Comparison of ENCODE assay signal across 15 cellular contexts in the genomic region with DNA sequence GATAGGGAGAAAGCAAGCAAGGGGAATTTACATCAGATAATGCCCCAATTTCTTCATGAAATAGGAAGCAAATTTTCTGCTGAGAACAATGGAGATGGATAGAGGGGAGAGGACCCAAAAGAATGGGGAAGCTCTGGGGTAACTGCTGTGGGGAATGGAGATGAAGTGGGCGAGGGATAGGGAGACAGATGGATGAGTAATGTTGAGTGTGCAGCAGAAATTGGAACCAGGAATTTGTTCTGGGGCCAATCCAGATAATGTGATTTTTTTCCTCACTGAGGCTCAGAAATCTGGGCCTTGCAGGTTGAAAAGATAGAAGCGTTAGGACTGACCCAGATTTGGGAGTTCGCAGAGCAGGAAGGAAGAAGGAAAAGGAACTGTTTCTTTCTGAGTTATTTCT. TPM values are rescaled to one million over a fixed set of nuclear protein-coding genes. Genes with fewer than 3 reads are reported as not detected.
A peak's percentile ranks its signal among the peaks of the same experiment; 100 is the strongest.
DNase-seq lines count a peak whose midpoint lies in the region; ATAC-seq and TF ChIP-seq lines count a peak whose summit lies in the region.
"Had no signal": no experiment of that assay in that cellular context is flagged by ENCODE, and none has a peak within 500 bp of the region (broad histone marks: within the 10 kb centered on the region; RNA-seq: fewer than 3 reads in every experiment).

No MANE protein-coding gene starts in this region.

- H2BK15ac ChIP-seq in neuronal stem cell (ENCODE audit: low read length), result no peak overlapping the region

- no TSS peak for BruUV-seq in PC-3 (replicated peaks; lab: Mats Ljungman, UMichigan)

- no peak overlapping the region for H4K8ac ChIP-seq in neuronal stem cell (ENCODE audit: low read depth, low read length)

- DNase-seq in CD1c-positive myeloid dendritic cell (ENCODE audit: extremely low spot score) (peak; percentile 73), PC-3 (peak; percentile 46), dermis blood vessel endothelial cell (peak; percentile 11), psoas muscle (no peak), NCI-H510A (lab: John Stamatoyannopoulos, UW) (no peak), neuronal stem cell (ENCODE audit: low spot score) (no peak)
- DNase-seq in activated naive CD4-positive, alpha-beta T cell treated with Interleukin-2 at 50 U/mL for 16 hours, result no peak
- DNase-seq: activated CD4-positive, alpha-beta T cell treated with anti-CD3 and anti-CD28 coated beads, Interleukin-2, amount 50 U/mL, for 1 hour; body of pancreas; COR-L47; NCI-H1930; retina; T-helper 17 cell had no signal

- peak overlapping the region; percentile 77 for H3K4me2 ChIP-seq in PC-3 (ENCODE audit: low read length)
- H3K4me2 ChIP-seq in neuronal stem cell (ENCODE audit: insufficient read depth, low read length, poor library complexity, severe bottlenecking), result no peak overlapping the region

- H3K4ac ChIP-seq in neuronal stem cell (ENCODE audit: low read length), result no peak overlapping the region

- H3K18ac ChIP-seq in neuronal stem cell (ENCODE audit: low read length), result no peak overlapping the region

- ATAC-seq in PC-3 (no peak), psoas muscle (no peak), GM18511 (IDR thresholded peaks at IDR 0.05; ENCODE audit: unreplicated experiment) (no peak)
- ATAC-seq: body of pancreas, T-helper 17 cell had no signal

- H2AFZ ChIP-seq in PC-3 (ENCODE audit: low read length) (no peak overlapping the region), neuronal stem cell (ENCODE audit: low read length) (no peak overlapping the region)

- no peaks in the 10 kb centered on the region for H3F3A ChIP-seq in PC-3 (ENCODE audit: low read length, unreplicated experiment)

- no peak overlapping the region for H2BK5ac ChIP-seq in neuronal stem cell (ENCODE audit: low read length)

- H3K23ac ChIP-seq in neuronal stem cell (ENCODE audit: low read depth, low read length, poor library complexity), result no peak overlapping the region

- H3K9ac ChIP-seq in PC-3 (ENCODE audit: low read length), result no peak overlapping the region
- no peak overlapping the region for H3K9ac ChIP-seq in neuronal stem cell (ENCODE audit: low read depth, low read length, poor library complexity)

- H3K9me2 ChIP-seq in PC-3 (replicated peaks; ENCODE audit: low read length), result no peaks in the 10 kb centered on the region

- no peak for TF ChIP-seq CTCF in PC-3 (conservative IDR thresholded peaks at IDR 0.05; ENCODE audit: low read depth, low read length)
- no peak for TF ChIP-seq CTCF in psoas muscle (IDR thresholded peaks at IDR 0.05)

- H3K27me3 ChIP-seq in PC-3 (ENCODE audit: low read length), result no peaks in the 10 kb centered on the region
- H3K27me3 ChIP-seq in psoas muscle (ENCODE audit: insufficient read depth in 3 of 3, low read length in 2 of 3), result no peaks in the 10 kb centered on the region
- H3K27me3 ChIP-seq in neuronal stem cell (ENCODE audit: control insufficient read depth in 3 of 3, insufficient read depth in 3 of 3, low read depth in 1 of 3, low read length in 3 of 3), result peaks cover 0 to 3% (median 0%) of the 10 kb centered on the region in 3 experiments
- H3K27me3 ChIP-seq: body of pancreas had no signal

- H3K27ac ChIP-seq in PC-3 (ENCODE audit: low read length) (peak overlapping the region; percentile 78), psoas muscle (peak overlapping the region; percentile 86), neuronal stem cell (replicated peaks; ENCODE audit: low read length) (no peak overlapping the region)

- intact Hi-C loops in PC-3 (cut with micrococcal nuclease) (loop anchor here (5.0 kb wide), 1 partner anchor 53 kb away; no protein-coding TSS in a partner anchor), psoas muscle (cut with DNase I) (loop anchor here in 1 of 2 donors (5.0 kb wide), 1 partner anchor 37 kb away; no protein-coding TSS in a partner anchor)

- peaks cover 42% of the 10 kb centered on the region for H3K4me1 ChIP-seq in PC-3 (ENCODE audit: insufficient read depth, low read length)
- H3K4me1 ChIP-seq in psoas muscle, result peaks cover 26% of the 10 kb centered on the region
- H3K4me1 ChIP-seq in neuronal stem cell (ENCODE audit: control insufficient read depth in 2 of 2, insufficient read depth in 1 of 2, low read depth in 1 of 2, low read length in 2 of 2), result peaks cover 0 to 2% of the 10 kb centered on the region in 2 donors
- H3K4me1 ChIP-seq: body of pancreas had no signal

- H3K9me3 ChIP-seq in PC-3 (ENCODE audit: low read length) (no peaks in the 10 kb centered on the region), psoas muscle (no peaks in the 10 kb centered on the region), neuronal stem cell (replicated peaks in 1 of 2; ENCODE audit: control insufficient read depth in 2 of 2, insufficient read depth in 1 of 2, low read depth in 1 of 2, low read length in 2 of 2) (no peaks in the 10 kb centered on the region)
- H3K9me3 ChIP-seq: body of pancreas had no signal

- CTCF ChIA-PET in PC-3 (lab: Charles Lee), result no interaction called here

- H4K20me1 ChIP-seq in PC-3 (ENCODE audit: low read length), result no peaks in the 10 kb centered on the region

- no peak overlapping the region for H2AK5ac ChIP-seq in neuronal stem cell (ENCODE audit: low read depth, low read length)

- no peak overlapping the region for H2BK120ac ChIP-seq in neuronal stem cell (ENCODE audit: low read depth, low read length)

- WGBS in psoas muscle, 3 donors, result 57 to 73% (median 64%) methylated on average over 3 of the region's 3 CpGs
- WGBS in neuronal stem cell (ENCODE audit: extremely low coverage in 2 of 2, insufficient read length in 2 of 2, insufficient replicate concordance in 1 of 2), 2 donors, result no CpG with 5 or more reads among the region's 3 CpGs

- H3K36me3 ChIP-seq in PC-3 (ENCODE audit: low read depth, low read length), result no peaks in the 10 kb centered on the region
- no peaks in the 10 kb centered on the region for H3K36me3 ChIP-seq in psoas muscle (ENCODE audit: insufficient read depth in 1 of 2, low read depth in 1 of 2)
- H3K36me3 ChIP-seq in neuronal stem cell (replicated peaks in 1 of 2; ENCODE audit: control insufficient read depth in 2 of 2, insufficient read depth in 2 of 2, low read length in 2 of 2), result no peaks in the 10 kb centered on the region

- no peak overlapping the region for H2BK12ac ChIP-seq in neuronal stem cell (ENCODE audit: low read length)

- H3K79me2 ChIP-seq in PC-3 (ENCODE audit: low read length), result no peaks in the 10 kb centered on the region

- H3K14ac ChIP-seq in neuronal stem cell (ENCODE audit: low read length), result no peak overlapping the region

- no peak overlapping the region for H4K91ac ChIP-seq in neuronal stem cell (ENCODE audit: low read depth, low read length, poor library complexity)

- POLR2A ChIA-PET in PC-3 (lab: Charles Lee; ENCODE audit: unreplicated experiment), result no interaction called here

- H3K4me3 ChIP-seq in PC-3 (ENCODE audit: low read length) (no peak overlapping the region), psoas muscle (no peak overlapping the region), neuronal stem cell (ENCODE audit: low read length in 2 of 2) (no peak overlapping the region)
- H3K4me3 ChIP-seq: body of pancreas had no signal

- no peaks in the 10 kb centered on the region for H3K79me1 ChIP-seq in neuronal stem cell (ENCODE audit: low read depth, low read length)

RNA-seq across cellular contexts. Expression of a gene that starts 24.4 kb away (rescaled TPM):
- total RNA-seq in PC-3 (2014; rRNA removed) (not detected in 2 replicates), dermis blood vessel endothelial cell (156 and 249 TPM in 2 replicates), psoas muscle (10 to 100 TPM in 3 of 4 donors, 1 to 10 TPM in 1; 9.3 to 16.4 (median 13.3) TPM)
- 1 to 10 TPM; 1.6 to 3.1 (median 2.0) TPM for polyA plus RNA-seq in psoas muscle
- polyA plus RNA-seq in neuronal stem cell (2013, experiment 1 of 2), result 0.04 TPM
- 0.03 TPM for polyA plus RNA-seq in neuronal stem cell (2013, experiment 2 of 2)
- total RNA-seq: epithelial cell of proximal tubule had no signal

RNA-seq across cellular contexts. Expression of a gene that starts 32.7 kb away (rescaled TPM):
- total RNA-seq in PC-3 (2014; rRNA removed) (0.04 TPM in 1 of 2 replicates, not detected in the other), dermis blood vessel endothelial cell (0.17 and 1.3 TPM in 2 replicates), psoas muscle (1 to 10 TPM in 1 of 4 donors, under 1 TPM in 3; 0.20 to 1.0 (median 0.59) TPM)
- polyA plus RNA-seq in psoas muscle, result under 1 TPM; 0.15 to 0.93 (median 0.42) TPM
- polyA plus RNA-seq in neuronal stem cell (2013, experiment 1 of 2), result 0.01 TPM
- 0.03 TPM for polyA plus RNA-seq in neuronal stem cell (2013, experiment 2 of 2)

Comparison
In these comparisons a context has a peak if more than half of its experiments do, and no peak if none do; other contexts are left out.
1. DNase-seq: peak in CD1c-positive myeloid dendritic cell (single experiment), PC-3 (single experiment) and dermis blood vessel endothelial cell (single experiment); none in psoas muscle (0 of 2), NCI-H510A (single experiment), neuronal stem cell (single experiment) and activated naive CD4-positive, alpha-beta T cell treated with Interleukin-2 at 50 U/mL for 16 hours (single experiment).
2. RNA of a gene that starts 24.4 kb away (total RNA-seq): 156 to 249 TPM in dermis blood vessel endothelial cell and 9.3 to 16.4 TPM in psoas muscle; not detected in PC-3; every median in the first group is over 10 times any median in the second.